In the genomic region with DNA sequence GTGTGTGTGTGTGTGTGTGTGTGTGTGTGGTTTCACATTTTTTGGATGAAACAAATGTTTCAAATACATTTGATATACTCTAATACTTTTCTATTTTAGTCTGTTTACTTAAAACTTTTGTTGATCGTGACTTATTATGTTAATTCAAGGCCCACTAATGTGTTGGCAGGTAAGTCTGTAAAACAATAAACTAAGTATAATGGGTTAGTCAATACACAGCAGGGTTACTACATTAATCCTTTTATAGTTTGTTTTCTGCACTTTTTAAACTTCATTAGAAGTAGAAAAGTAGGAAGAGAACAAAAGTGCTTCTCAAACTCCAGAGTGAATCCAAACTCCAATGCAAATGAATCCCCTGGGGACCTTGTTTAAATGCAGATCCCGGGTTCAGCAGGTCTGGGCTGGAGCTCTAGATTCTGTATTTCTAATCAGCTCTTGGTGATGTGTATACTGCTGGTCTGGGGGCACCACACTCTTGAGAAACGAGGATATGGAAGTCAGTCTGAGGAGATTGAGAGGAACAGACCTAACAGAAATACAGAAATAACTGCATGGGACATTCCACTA, we compare ENCODE assay signal across 1 cellular context.
A peak's percentile ranks its signal among the peaks of the same experiment; 100 is the strongest.
TF ChIP-seq lines count a peak whose summit lies in the region.

No MANE protein-coding gene starts in this region.

TF ChIP-seq in H1, 55 proteins besides CTCF, POLR2A, EP300 and RAD21 (continued from another document):
- TF ChIP-seq, protein P1, sequence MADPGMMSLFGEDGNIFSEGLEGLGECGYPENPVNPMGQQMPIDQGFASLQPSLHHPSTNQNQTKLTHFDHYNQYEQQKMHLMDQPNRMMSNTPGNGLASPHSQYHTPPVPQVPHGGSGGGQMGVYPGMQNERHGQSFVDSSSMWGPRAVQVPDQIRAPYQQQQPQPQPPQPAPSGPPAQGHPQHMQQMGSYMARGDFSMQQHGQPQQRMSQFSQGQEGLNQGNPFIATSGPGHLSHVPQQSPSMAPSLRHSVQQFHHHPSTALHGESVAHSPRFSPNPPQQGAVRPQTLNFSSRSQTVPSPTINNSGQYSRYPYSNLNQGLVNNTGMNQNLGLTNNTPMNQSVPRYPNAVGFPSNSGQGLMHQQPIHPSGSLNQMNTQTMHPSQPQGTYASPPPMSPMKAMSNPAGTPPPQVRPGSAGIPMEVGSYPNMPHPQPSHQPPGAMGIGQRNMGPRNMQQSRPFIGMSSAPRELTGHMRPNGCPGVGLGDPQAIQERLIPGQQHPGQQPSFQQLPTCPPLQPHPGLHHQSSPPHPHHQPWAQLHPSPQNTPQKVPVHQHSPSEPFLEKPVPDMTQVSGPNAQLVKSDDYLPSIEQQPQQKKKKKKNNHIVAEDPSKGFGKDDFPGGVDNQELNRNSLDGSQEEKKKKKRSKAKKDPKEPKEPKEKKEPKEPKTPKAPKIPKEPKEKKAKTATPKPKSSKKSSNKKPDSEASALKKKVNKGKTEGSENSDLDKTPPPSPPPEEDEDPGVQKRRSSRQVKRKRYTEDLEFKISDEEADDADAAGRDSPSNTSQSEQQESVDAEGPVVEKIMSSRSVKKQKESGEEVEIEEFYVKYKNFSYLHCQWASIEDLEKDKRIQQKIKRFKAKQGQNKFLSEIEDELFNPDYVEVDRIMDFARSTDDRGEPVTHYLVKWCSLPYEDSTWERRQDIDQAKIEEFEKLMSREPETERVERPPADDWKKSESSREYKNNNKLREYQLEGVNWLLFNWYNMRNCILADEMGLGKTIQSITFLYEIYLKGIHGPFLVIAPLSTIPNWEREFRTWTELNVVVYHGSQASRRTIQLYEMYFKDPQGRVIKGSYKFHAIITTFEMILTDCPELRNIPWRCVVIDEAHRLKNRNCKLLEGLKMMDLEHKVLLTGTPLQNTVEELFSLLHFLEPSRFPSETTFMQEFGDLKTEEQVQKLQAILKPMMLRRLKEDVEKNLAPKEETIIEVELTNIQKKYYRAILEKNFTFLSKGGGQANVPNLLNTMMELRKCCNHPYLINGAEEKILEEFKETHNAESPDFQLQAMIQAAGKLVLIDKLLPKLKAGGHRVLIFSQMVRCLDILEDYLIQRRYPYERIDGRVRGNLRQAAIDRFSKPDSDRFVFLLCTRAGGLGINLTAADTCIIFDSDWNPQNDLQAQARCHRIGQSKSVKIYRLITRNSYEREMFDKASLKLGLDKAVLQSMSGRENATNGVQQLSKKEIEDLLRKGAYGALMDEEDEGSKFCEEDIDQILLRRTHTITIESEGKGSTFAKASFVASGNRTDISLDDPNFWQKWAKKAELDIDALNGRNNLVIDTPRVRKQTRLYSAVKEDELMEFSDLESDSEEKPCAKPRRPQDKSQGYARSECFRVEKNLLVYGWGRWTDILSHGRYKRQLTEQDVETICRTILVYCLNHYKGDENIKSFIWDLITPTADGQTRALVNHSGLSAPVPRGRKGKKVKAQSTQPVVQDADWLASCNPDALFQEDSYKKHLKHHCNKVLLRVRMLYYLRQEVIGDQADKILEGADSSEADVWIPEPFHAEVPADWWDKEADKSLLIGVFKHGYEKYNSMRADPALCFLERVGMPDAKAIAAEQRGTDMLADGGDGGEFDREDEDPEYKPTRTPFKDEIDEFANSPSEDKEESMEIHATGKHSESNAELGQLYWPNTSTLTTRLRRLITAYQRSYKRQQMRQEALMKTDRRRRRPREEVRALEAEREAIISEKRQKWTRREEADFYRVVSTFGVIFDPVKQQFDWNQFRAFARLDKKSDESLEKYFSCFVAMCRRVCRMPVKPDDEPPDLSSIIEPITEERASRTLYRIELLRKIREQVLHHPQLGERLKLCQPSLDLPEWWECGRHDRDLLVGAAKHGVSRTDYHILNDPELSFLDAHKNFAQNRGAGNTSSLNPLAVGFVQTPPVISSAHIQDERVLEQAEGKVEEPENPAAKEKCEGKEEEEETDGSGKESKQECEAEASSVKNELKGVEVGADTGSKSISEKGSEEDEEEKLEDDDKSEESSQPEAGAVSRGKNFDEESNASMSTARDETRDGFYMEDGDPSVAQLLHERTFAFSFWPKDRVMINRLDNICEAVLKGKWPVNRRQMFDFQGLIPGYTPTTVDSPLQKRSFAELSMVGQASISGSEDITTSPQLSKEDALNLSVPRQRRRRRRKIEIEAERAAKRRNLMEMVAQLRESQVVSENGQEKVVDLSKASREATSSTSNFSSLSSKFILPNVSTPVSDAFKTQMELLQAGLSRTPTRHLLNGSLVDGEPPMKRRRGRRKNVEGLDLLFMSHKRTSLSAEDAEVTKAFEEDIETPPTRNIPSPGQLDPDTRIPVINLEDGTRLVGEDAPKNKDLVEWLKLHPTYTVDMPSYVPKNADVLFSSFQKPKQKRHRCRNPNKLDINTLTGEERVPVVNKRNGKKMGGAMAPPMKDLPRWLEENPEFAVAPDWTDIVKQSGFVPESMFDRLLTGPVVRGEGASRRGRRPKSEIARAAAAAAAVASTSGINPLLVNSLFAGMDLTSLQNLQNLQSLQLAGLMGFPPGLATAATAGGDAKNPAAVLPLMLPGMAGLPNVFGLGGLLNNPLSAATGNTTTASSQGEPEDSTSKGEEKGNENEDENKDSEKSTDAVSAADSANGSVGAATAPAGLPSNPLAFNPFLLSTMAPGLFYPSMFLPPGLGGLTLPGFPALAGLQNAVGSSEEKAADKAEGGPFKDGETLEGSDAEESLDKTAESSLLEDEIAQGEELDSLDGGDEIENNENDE (IDR thresholded peaks at IDR 0.05; ENCODE audit: insufficient replicate concordance, low read length): peak; percentile 81
TF ChIP-seq in H1: peak in this region for 1.
